Comparison of ENCODE assay signal across 12 cellular contexts in the genomic region with DNA sequence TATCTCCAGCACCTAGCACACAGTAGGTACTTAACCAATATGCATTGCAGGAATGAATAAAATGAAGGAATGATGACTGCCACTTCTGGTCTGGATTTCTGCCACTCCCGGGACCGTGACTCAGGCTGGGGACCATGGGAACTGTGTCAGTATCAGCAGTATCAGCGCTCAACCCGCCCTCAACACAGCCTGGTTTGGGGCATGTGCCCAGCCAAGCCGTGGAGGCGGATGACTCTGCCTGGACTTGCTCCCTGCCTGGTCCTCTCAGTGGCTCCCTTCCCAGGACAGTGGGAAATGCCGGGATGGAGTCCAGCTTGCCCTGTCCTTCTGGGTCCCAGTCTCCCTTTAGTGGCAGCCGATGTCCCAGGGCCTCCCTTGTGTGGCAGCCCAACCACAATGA. TPM values are rescaled to one million over a fixed set of nuclear protein-coding genes. Genes with fewer than 3 reads are reported as not detected.
DNase-seq lines count a peak whose midpoint lies in the region; ATAC-seq and TF ChIP-seq lines count a peak whose summit lies in the region.
"Had no signal": no experiment of that assay in that cellular context is flagged by ENCODE, and none has a peak within 500 bp of the region (broad histone marks: within the 10 kb centered on the region; RNA-seq: fewer than 3 reads in every experiment).

No MANE protein-coding gene starts in this region.

- H3K9me3 ChIP-seq in HEK293 (ENCODE audit: control insufficient read depth, insufficient read depth, low read depth, low read length): no peaks in the 10 kb centered on the region
- no peaks in the 10 kb centered on the region for H3K9me3 ChIP-seq in mammary epithelial cell (replicated peaks; ENCODE audit: insufficient read depth, low read length)
- H3K9me3 ChIP-seq in right atrium auricular region: no peaks in the 10 kb centered on the region
- no peaks in the 10 kb centered on the region for H3K9me3 ChIP-seq in SJCRH30 (replicated peaks)
- H3K9me3 ChIP-seq: lower lobe of right lung, psoas muscle, transverse colon had no signal

- H3K4me2 ChIP-seq in mammary epithelial cell (ENCODE audit: insufficient read depth, low read depth, low read length): peak overlapping the region; percentile 50

- CTCF ChIA-PET in HEK293 (lab: Yijun Ruan, JAX): interaction anchor here (1.0 to 10.8 kb wide), 4 partner anchors 8 to 117 kb away, joined by 3 to 264 read pairs (median 10); no protein-coding TSS in a partner anchor
- CTCF ChIA-PET in mammary epithelial cell (lab: Charles Lee; ENCODE audit: low non-redundant PET): interaction anchor here (0.6 kb wide), 1 partner anchor 104 kb away, joined by 4 read pairs; no protein-coding TSS in a partner anchor
- CTCF ChIA-PET in activated naive CD4-positive, alpha-beta T cell treated with anti-CD3 and anti-CD28 coated beads, Interleukin-2, amount 10 ng/mL, durations not matched to agents 7 days and 5 days (lab: Charles Lee): interaction anchor here (1.2 to 3.8 kb wide), 2 partner anchors 8 to 34 kb away, joined by 3 to 16 read pairs; no protein-coding TSS in a partner anchor

- H3K4me1 ChIP-seq in HEK293 (ENCODE audit: control insufficient read depth, insufficient read depth, low read length): no peaks in the 10 kb centered on the region
- peaks cover 27% of the 10 kb centered on the region for H3K4me1 ChIP-seq in mammary epithelial cell (ENCODE audit: insufficient read depth, low read length)
- H3K4me1 ChIP-seq in right atrium auricular region: no peaks in the 10 kb centered on the region
- peaks cover 3% of the 10 kb centered on the region; the same call in 1 of the 2 replicates for H3K4me1 ChIP-seq in SJCRH30
- H3K4me1 ChIP-seq: lower lobe of right lung, transverse colon had no signal

- no peaks in the 10 kb centered on the region for H3K27me3 ChIP-seq in mammary epithelial cell (ENCODE audit: insufficient read depth, low read length)
- no peaks in the 10 kb centered on the region for H3K27me3 ChIP-seq in right atrium auricular region
- H3K27me3 ChIP-seq in SJCRH30: no peaks in the 10 kb centered on the region

- H3K27ac Mint-ChIP-seq in activated naive CD4-positive, alpha-beta T cell treated with anti-CD3 and anti-CD28 coated beads, Interleukin-2, amount 10 ng/mL, durations not matched to agents 7 days and 5 days: no peak overlapping the region

- 4% methylated on average over 7 of the region's 8 CpGs for WGBS in mammary epithelial cell (ENCODE audit: low coverage, missing lambda C conversion rate)

- H3K9me3 Mint-ChIP-seq in activated naive CD4-positive, alpha-beta T cell treated with anti-CD3 and anti-CD28 coated beads, Interleukin-2, amount 10 ng/mL, durations not matched to agents 7 days and 5 days: no peaks in the 10 kb centered on the region

- POLR2A ChIA-PET in HEK293 (lab: Yijun Ruan, JAX): no interaction called here

- peaks cover 41% of the 10 kb centered on the region for H3K27me3 Mint-ChIP-seq in activated naive CD4-positive, alpha-beta T cell treated with anti-CD3 and anti-CD28 coated beads, Interleukin-2, amount 10 ng/mL, durations not matched to agents 7 days and 5 days

- H3K36me3 ChIP-seq in HEK293 (ENCODE audit: control insufficient read depth in 2 of 2, insufficient read depth in 1 of 2, low read length in 2 of 2) (peaks cover 0 to 26% of the 10 kb centered on the region in 2 experiments; a peak in 1 of 3 replicates), mammary epithelial cell (ENCODE audit: insufficient read depth, low read length) (no peaks in the 10 kb centered on the region), right atrium auricular region (no peaks in the 10 kb centered on the region), SJCRH30 (no peaks in the 10 kb centered on the region)
- H3K36me3 ChIP-seq: lower lobe of right lung, transverse colon had no signal

- in situ Hi-C loops in mammary epithelial cell (cut with MboI; ENCODE audit: low sequenced_read_pairs in 2 of 2): no loop called here

- intact Hi-C loops in mammary epithelial cell (cut with micrococcal nuclease): loop anchor here (10.0 kb wide), 2 partner anchors 184 to 196 kb away; a partner anchor contains a TSS

- dilution Hi-C loops in mammary epithelial cell (cut with HindIII; ENCODE audit: low sequenced_read_pairs): no loop called here

- H3K27ac ChIP-seq in HEK293 (ENCODE audit: extremely low read depth, low read depth, low read length) (no peak overlapping the region), mammary epithelial cell (ENCODE audit: insufficient read depth, low read depth, low read length) (peak overlapping the region; percentile 6), right atrium auricular region (no peak overlapping the region), temporal lobe (ENCODE audit: low read depth, low read length) (peak overlapping the region; percentile 58), SJCRH30 (no peak overlapping the region)
- H3K27ac ChIP-seq: lower lobe of right lung, psoas muscle, transverse colon had no signal

- no peak for ATAC-seq in HG03097 (IDR thresholded peaks at IDR 0.05; ENCODE audit: low FRiP score, unreplicated experiment)

- no peaks in the 10 kb centered on the region for H3K36me3 Mint-ChIP-seq in activated naive CD4-positive, alpha-beta T cell treated with anti-CD3 and anti-CD28 coated beads, Interleukin-2, amount 10 ng/mL, durations not matched to agents 7 days and 5 days

- H3K9ac ChIP-seq in mammary epithelial cell (ENCODE audit: insufficient read depth, low read length): no peak overlapping the region

- DNase-seq in mammary epithelial cell: peak; percentile 94
- DNase-seq in right atrium auricular region (ENCODE audit: low spot score): peak; percentile 61
- no peak for DNase-seq in NCI-H1092 treated with DMSO at 0.1 percent for 48 hours (lab: John Stamatoyannopoulos, UW)
- no peak for DNase-seq in activated naive CD4-positive, alpha-beta T cell treated with anti-CD3 and anti-CD28 coated beads, Interleukin-2, amount 10 ng/mL, durations not matched to agents 7 days and 5 days
- no peak for DNase-seq in SJCRH30
- DNase-seq: lower lobe of right lung, NCI-H2029, transverse colon had no signal

- no peaks in the 10 kb centered on the region for H4K20me1 ChIP-seq in mammary epithelial cell (ENCODE audit: insufficient read depth, low read length)

- no TSS peak for BruUV-seq in mammary epithelial cell (replicated peaks; lab: Mats Ljungman, UMichigan)

- no peaks in the 10 kb centered on the region for H3K4me1 Mint-ChIP-seq in activated naive CD4-positive, alpha-beta T cell treated with anti-CD3 and anti-CD28 coated beads, Interleukin-2, amount 10 ng/mL, durations not matched to agents 7 days and 5 days

- H3K4me3 ChIP-seq in HEK293 (ENCODE audit: low read depth, low read length): no peak overlapping the region
- H3K4me3 ChIP-seq in mammary epithelial cell (replicated peaks in 1 of 3; ENCODE audit: insufficient read depth in 1 of 3, low read depth in 2 of 3, low read length in 3 of 3): no peak overlapping the region
- H3K4me3 ChIP-seq in right atrium auricular region: no peak overlapping the region
- no peak overlapping the region for H3K4me3 ChIP-seq in SJCRH30
- H3K4me3 ChIP-seq: lower lobe of right lung, psoas muscle, transverse colon had no signal

- peak overlapping the region; percentile 75 for H2AFZ ChIP-seq in mammary epithelial cell (ENCODE audit: low read depth, low read length)

- TF ChIP-seq CTCF in HEK293 (tag by site-specific recombination; IDR thresholded peaks at IDR 0.05) (no peak), mammary epithelial cell (conservative IDR thresholded peaks at IDR 0.05 in 1 of 2, IDR thresholded peaks at IDR 0.05 in 1 of 2; ENCODE audit: extremely low read depth in 1 of 2, insufficient read depth in 1 of 2, low read depth in 1 of 2, low read length in 2 of 2) (no peak), right atrium auricular region (IDR thresholded peaks at IDR 0.05) (no peak)

- H3K4me3 Mint-ChIP-seq in activated naive CD4-positive, alpha-beta T cell treated with anti-CD3 and anti-CD28 coated beads, Interleukin-2, amount 10 ng/mL, durations not matched to agents 7 days and 5 days: no peak overlapping the region

- H3K79me2 ChIP-seq in mammary epithelial cell (ENCODE audit: insufficient read depth, low read length): no peaks in the 10 kb centered on the region

TF ChIP-seq in HEK293, 187 proteins besides CTCF, POLR2A, EP300 and RAD21:
- peak; percentile 49 for TF ChIP-seq EGR2 (tag by site-specific recombination; IDR thresholded peaks at IDR 0.05; ENCODE audit: low read depth)
- TF ChIP-seq, protein P1, sequence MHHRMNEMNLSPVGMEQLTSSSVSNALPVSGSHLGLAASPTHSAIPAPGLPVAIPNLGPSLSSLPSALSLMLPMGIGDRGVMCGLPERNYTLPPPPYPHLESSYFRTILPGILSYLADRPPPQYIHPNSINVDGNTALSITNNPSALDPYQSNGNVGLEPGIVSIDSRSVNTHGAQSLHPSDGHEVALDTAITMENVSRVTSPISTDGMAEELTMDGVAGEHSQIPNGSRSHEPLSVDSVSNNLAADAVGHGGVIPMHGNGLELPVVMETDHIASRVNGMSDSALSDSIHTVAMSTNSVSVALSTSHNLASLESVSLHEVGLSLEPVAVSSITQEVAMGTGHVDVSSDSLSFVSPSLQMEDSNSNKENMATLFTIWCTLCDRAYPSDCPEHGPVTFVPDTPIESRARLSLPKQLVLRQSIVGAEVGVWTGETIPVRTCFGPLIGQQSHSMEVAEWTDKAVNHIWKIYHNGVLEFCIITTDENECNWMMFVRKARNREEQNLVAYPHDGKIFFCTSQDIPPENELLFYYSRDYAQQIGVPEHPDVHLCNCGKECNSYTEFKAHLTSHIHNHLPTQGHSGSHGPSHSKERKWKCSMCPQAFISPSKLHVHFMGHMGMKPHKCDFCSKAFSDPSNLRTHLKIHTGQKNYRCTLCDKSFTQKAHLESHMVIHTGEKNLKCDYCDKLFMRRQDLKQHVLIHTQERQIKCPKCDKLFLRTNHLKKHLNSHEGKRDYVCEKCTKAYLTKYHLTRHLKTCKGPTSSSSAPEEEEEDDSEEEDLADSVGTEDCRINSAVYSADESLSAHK (tag by site-specific recombination; IDR thresholded peaks at IDR 0.05): no peak
- TF ChIP-seq ZFHX2 (tag by site-specific recombination; conservative IDR thresholded peaks at IDR 0.05): peak; percentile 51

RNA-seq across cellular contexts. Expression of a gene that starts 55.1 kb away (rescaled TPM):
- total RNA-seq in mammary epithelial cell: 1 to 10 TPM in 1 of 2 donors, under 1 TPM in 1; 0.17 to 4.2 TPM
- polyA plus RNA-seq in mammary epithelial cell: 0.71 TPM
- 0.78 TPM for polyA minus RNA-seq in mammary epithelial cell
- 1 to 10 TPM in 1 of 2 donors, under 1 TPM in 1; 0.52 to 1.1 TPM for total RNA-seq in right atrium auricular region
- 29.0 TPM for total RNA-seq in temporal lobe
- total RNA-seq in SJCRH30 (2014; rRNA removed; shearing (Covaris generic)): 0.02 TPM in 1 of 2 replicates, not detected in the other

Comparison
In these comparisons a context has a peak if more than half of its experiments do, and no peak if none do; other contexts are left out.
1. H3K27ac ChIP-seq: peak in mammary epithelial cell (single experiment) and temporal lobe (single experiment); none in HEK293 (single experiment), right atrium auricular region (0 of 2) and SJCRH30 (single experiment).
2. DNase-seq: peak in mammary epithelial cell (single experiment) and right atrium auricular region (single experiment); none in NCI-H1092 treated with DMSO at 0.1 percent for 48 hours (single experiment), activated naive CD4-positive, alpha-beta T cell treated with anti-CD3 and anti-CD28 coated beads, Interleukin-2, amount 10 ng/mL, durations not matched to agents 7 days and 5 days (single experiment) and SJCRH30 (0 of 2).